In genomic region chr13:41059896-41060722, GRCh38 we compare ENCODE assay signal across 8 cellular contexts. TPM values are rescaled to one million over a fixed set of nuclear protein-coding genes. Genes with fewer than 3 reads are reported as not detected.
A peak's percentile ranks its signal among the peaks of the same experiment; 100 is the strongest.
DNase-seq lines count a peak whose midpoint lies in the region; ATAC-seq and TF ChIP-seq lines count a peak whose summit lies in the region.

No MANE protein-coding gene starts in this region.

- 0 out of 2 replicates have a peak, but pooled peaks cover 3% of the 10 kb centered on the region for H3F3A ChIP-seq in DOHH2 (ENCODE audit: control insufficient read depth, insufficient read depth)

- no peaks in the 10 kb centered on the region for H3K9me2 ChIP-seq in DOHH2 (replicated peaks; ENCODE audit: control insufficient read depth, low read length)

- TF ChIP-seq CTCF in DOHH2 (IDR thresholded peaks at IDR 0.05; ENCODE audit: low read depth, low read length, poor library complexity, severe bottlenecking) (peak; percentile 63), foreskin keratinocyte (conservative IDR thresholded peaks at IDR 0.05) (peak; percentile 57)

- H3K27me3 ChIP-seq in DOHH2 (ENCODE audit: control insufficient read depth, low read length), result no peaks in the 10 kb centered on the region
- no peaks in the 10 kb centered on the region for H3K27me3 ChIP-seq in foreskin keratinocyte
- no peaks in the 10 kb centered on the region for H3K27me3 ChIP-seq in neuron (ENCODE audit: insufficient read depth, low read length)
- H3K27me3 ChIP-seq in stomach smooth muscle (ENCODE audit: control insufficient read depth in 1 of 2, insufficient read depth in 2 of 2, low read length in 2 of 2), result no peaks in the 10 kb centered on the region

- no peaks in the 10 kb centered on the region for H4K20me1 ChIP-seq in DOHH2 (ENCODE audit: control insufficient read depth, insufficient read depth, low read depth, low read length)

- H3K9me3 ChIP-seq in DOHH2 (ENCODE audit: control insufficient read depth, insufficient read depth, low read length), result no peaks in the 10 kb centered on the region
- no peaks in the 10 kb centered on the region for H3K9me3 ChIP-seq in KOPT-K1 (ENCODE audit: insufficient read depth, low read length, poor library complexity, severe bottlenecking)
- no peaks in the 10 kb centered on the region for H3K9me3 ChIP-seq in neuron (ENCODE audit: low read length)
- H3K9me3 ChIP-seq in stomach smooth muscle (ENCODE audit: control insufficient read depth in 2 of 2, low read length in 2 of 2), result no peaks in the 10 kb centered on the region

- peak; percentile 48 for ATAC-seq in GM21723 (IDR thresholded peaks at IDR 0.05; ENCODE audit: unreplicated experiment)
- ATAC-seq in foreskin keratinocyte, result peak; percentile 71

- H3K4me1 ChIP-seq in DOHH2 (ENCODE audit: control insufficient read depth, low read length) (peaks cover 55% of the 10 kb centered on the region), foreskin keratinocyte (peaks cover 17% of the 10 kb centered on the region), neuron (ENCODE audit: insufficient read depth, low read length) (peaks cover 20% of the 10 kb centered on the region), stomach smooth muscle (ENCODE audit: control insufficient read depth, insufficient read depth, low read length) (peaks cover 23% of the 10 kb centered on the region)

- peak overlapping the region; percentile 89 to 93 for H3K9ac ChIP-seq in stomach smooth muscle (ENCODE audit: low read length in 2 of 2)

- peak; percentile 74 to 85 for DNase-seq in SHP77 (lab: John Stamatoyannopoulos, UW)
- DNase-seq in activated gamma-delta T cell (lab: John Stamatoyannopoulos, UW), result peak; percentile 55
- peak; percentile 74 to 85 for DNase-seq in foreskin keratinocyte

- peak overlapping the region; percentile 79 for H3K27ac ChIP-seq in DOHH2 (ENCODE audit: low read depth, low read length)
- H3K27ac ChIP-seq in KOPT-K1 (ENCODE audit: low read depth, low read length, poor library complexity, severe bottlenecking), result peak overlapping the region; percentile 89
- peak overlapping the region; percentile 95 for H3K27ac ChIP-seq in foreskin keratinocyte
- H3K27ac ChIP-seq in stomach smooth muscle (ENCODE audit: low read length), result peak overlapping the region; percentile 90

- H3K36me3 ChIP-seq in DOHH2 (ENCODE audit: control insufficient read depth, low read length) (peaks cover 18% of the 10 kb centered on the region), KOPT-K1 (ENCODE audit: insufficient read depth, low read length) (peaks cover 16% of the 10 kb centered on the region), neuron (ENCODE audit: insufficient read depth, low read length) (peaks cover 8% of the 10 kb centered on the region), stomach smooth muscle (ENCODE audit: control insufficient read depth in 2 of 2, insufficient read depth in 2 of 2, low read length in 2 of 2) (no peaks in the 10 kb centered on the region)

- H3K4me2 ChIP-seq in DOHH2 (ENCODE audit: low read length), result peak overlapping the region; percentile 83

- peak overlapping the region; percentile 92 for H2AFZ ChIP-seq in neuron (ENCODE audit: low read depth, low read length)

- H3K4me3 ChIP-seq in DOHH2 (ENCODE audit: low read length), result peak overlapping the region; percentile 91
- H3K4me3 ChIP-seq in neuron (ENCODE audit: low read length), result peak overlapping the region; percentile 94
- H3K4me3 ChIP-seq in stomach smooth muscle (ENCODE audit: low read length in 2 of 2), result peak overlapping the region; percentile 89 to 91

- peaks cover 89% of the 10 kb centered on the region for H3K79me2 ChIP-seq in DOHH2 (ENCODE audit: control insufficient read depth, low read length)

RNA-seq across cellular contexts. Expression of gene WBP4, which starts 1.2 kb away (rescaled TPM):
- total RNA-seq in foreskin keratinocyte, result 14.9 and 15.6 TPM in 2 replicates
- 12.6 and 14.8 TPM in 2 replicates for polyA plus RNA-seq in foreskin keratinocyte

RNA-seq across cellular contexts. Expression of gene ELF1, which starts 41.0 kb away (rescaled TPM):
- total RNA-seq in foreskin keratinocyte, result 42.0 and 46.9 TPM in 2 replicates
- 10.2 and 10.6 TPM in 2 replicates for polyA plus RNA-seq in foreskin keratinocyte

Comparison
In these comparisons a context has a peak if more than half of its experiments do, and no peak if none do; other contexts are left out.
1. Peak in every context shown above with its lines: DNase-seq, ATAC-seq, H3K4me3 ChIP-seq and H3K27ac ChIP-seq.